Comparison of ENCODE assay signal across 25 cellular contexts in genomic region chr1:96815914-96816313, GRCh38.
"Had no signal": no experiment of that assay in that cellular context is flagged by ENCODE, and none has a peak within 500 bp of the region (broad histone marks: within the 10 kb centered on the region; RNA-seq: fewer than 3 reads in every experiment).

No MANE protein-coding gene starts in this region.

- H3K4me2 ChIP-seq: KMS-11 had no signal

- H3K4me1 ChIP-seq: adrenal gland had no signal

- H3K9ac ChIP-seq: KMS-11 had no signal

- H3K27ac ChIP-seq: adrenal gland, KMS-11, VCaP had no signal

- ATAC-seq: activated CD4-positive, CD25-positive, alpha-beta regulatory T cell treated with anti-CD3 and anti-CD28 coated beads, Interleukin-2, amount 50 U/mL, for 24 hours; activated CD8-positive, alpha-beta T cell treated with anti-CD3 and anti-CD28 coated beads for 36 hours; activated T-cell treated with anti-CD3 and anti-CD28 coated beads, Interleukin-2, amount 50 U/mL, for 72 hours; PC-3 had no signal

- H3K4me3 ChIP-seq: adrenal gland, MG63 had no signal

- H3K27me3 ChIP-seq: adrenal gland, MG63 had no signal

- H3K9me3 ChIP-seq: adrenal gland, MG63 had no signal

- DNase-seq: activated CD4-positive, alpha-beta T cell treated with anti-CD3 and anti-CD28 coated beads for 4 hours; activated CD8-positive, alpha-beta memory T cell treated with anti-CD3 and anti-CD28 coated beads, Interleukin-2, amount 50 U/mL, for 4 hours; activated CD8-positive, alpha-beta T cell treated with anti-CD3 and anti-CD28 coated beads for 36 hours; activated gamma-delta T cell treated with Interleukin-2 at 50 U/mL for 16 hours; activated naive CD4-positive, alpha-beta T cell treated with anti-CD3 and anti-CD28 coated beads, Interleukin-2, amount 50 U/mL, for 16 hours; activated naive CD8-positive, alpha-beta T cell treated with anti-CD3 and anti-CD28 coated beads, Interleukin-2, amount 10 ng/mL, durations not matched to agents 7 days and 5 days; activated T-cell treated with anti-CD3 and anti-CD28 coated beads, Interleukin-2, amount 50 U/mL, for 72 hours; adrenal gland; anterior cingulate cortex; caudate nucleus; MG63; MV-4-11; NCI-H1092 treated with DMSO at 0.1 percent for 48 hours; NCI-H1417 treated with DMSO at 0.1 percent for 48 hours; NCI-H1694 treated with DMSO at 0.1 percent for 48 hours; NCI-H2029 treated with DMSO at 0.1 percent for 48 hours; NCI-H345; NCI-H510A; NCI-H526 treated with DMSO at 0.1 percent for 48 hours; PC-3; SHP77 treated with DMSO at 0.1 percent for 48 hours; T-helper 1 cell had no signal
